In the genomic region with DNA sequence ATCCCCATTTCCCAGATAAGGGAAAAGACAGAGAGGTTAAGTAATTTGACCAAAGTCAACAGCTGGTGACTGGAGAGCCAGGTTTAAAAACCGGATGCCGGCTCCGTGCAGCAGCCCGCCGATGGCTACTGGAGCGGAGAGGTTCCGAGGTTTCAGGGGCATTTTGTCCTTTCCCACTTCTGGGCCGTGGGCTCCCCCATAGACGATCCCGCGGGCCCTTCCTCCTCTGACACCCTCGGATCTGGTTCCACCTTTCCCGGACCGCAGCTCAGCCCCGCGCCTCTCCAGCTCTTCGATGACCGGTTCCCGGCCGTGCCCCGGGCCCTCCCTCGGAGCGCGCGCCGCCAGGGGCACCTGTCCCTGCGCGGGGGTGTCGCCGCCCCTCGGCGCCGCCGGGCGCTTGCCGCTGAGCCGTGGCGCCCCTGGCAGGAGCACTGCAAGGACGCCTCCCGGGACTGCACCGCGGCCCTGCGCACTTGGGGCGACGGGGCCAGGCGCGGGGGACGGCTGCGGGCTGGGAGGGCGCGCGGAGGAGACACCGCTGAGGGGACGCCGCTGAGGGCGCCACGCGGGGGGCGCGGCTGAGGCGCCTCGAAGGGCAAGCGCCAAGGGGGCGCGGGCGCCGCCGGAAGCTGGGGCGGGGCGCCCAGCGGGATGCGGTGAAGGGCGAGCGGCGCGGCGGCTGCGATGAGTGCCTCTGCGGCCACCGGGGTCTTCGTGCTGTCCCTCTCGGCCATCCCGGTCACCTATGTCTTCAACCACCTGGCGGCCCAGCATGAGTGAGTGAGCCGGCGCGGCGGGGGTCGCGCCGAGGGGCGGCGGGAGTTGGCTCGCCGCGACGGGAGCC, we compare ENCODE assay signal across 8 cellular contexts. TPM values are rescaled to one million over a fixed set of nuclear protein-coding genes. Genes with fewer than 3 reads are reported as not detected.
DNase-seq lines count a peak whose midpoint lies in the region; ATAC-seq and TF ChIP-seq lines count a peak whose summit lies in the region.

Gene TM6SF1, plus strand, starts transcription at position 652 of the 847 bp plus-strand sequence. Its CDS starts 36 bp downstream, at position 688.

- peak within 1 kb of the TSS; percentile 93 for H3K4me3 Mint-ChIP-seq in activated CD8-positive, alpha-beta memory T cell treated with anti-CD3 and anti-CD28 coated beads, Interleukin-2, amount 10 ng/mL, durations not matched to agents 7 days and 5 days

- peaks cover 18% of the 10 kb centered on the region for H3K36me3 Mint-ChIP-seq in activated CD8-positive, alpha-beta memory T cell treated with anti-CD3 and anti-CD28 coated beads, Interleukin-2, amount 10 ng/mL, durations not matched to agents 7 days and 5 days

- peak within 1 kb of the TSS; percentile 76 for H2AFZ ChIP-seq in neuron (ENCODE audit: low read depth, low read length)

- DNase-seq in GM03348 (ENCODE audit: low spot score) (peak; percentile 33), fibroblast of villous mesenchyme (ENCODE audit: low read depth) (no peak), NCI-H1048 (lab: John Stamatoyannopoulos, UW) (no peak), GM19240 (ENCODE audit: insufficient read length, low spot score) (no peak)
- DNase-seq in activated CD8-positive, alpha-beta memory T cell treated with anti-CD3 and anti-CD28 coated beads, Interleukin-2, amount 10 ng/mL, durations not matched to agents 7 days and 5 days: peak; percentile 54

- H3K9me3 ChIP-seq in neuron (ENCODE audit: low read length): no peaks in the 10 kb centered on the region

- H3K27me3 Mint-ChIP-seq in activated CD8-positive, alpha-beta memory T cell treated with anti-CD3 and anti-CD28 coated beads, Interleukin-2, amount 10 ng/mL, durations not matched to agents 7 days and 5 days: peaks cover 33% of the 10 kb centered on the region

- peak within 1 kb of the TSS; percentile 89 for H3K27ac Mint-ChIP-seq in activated CD8-positive, alpha-beta memory T cell treated with anti-CD3 and anti-CD28 coated beads, Interleukin-2, amount 10 ng/mL, durations not matched to agents 7 days and 5 days

- peaks cover 34% of the 10 kb centered on the region for H3K4me1 Mint-ChIP-seq in activated CD8-positive, alpha-beta memory T cell treated with anti-CD3 and anti-CD28 coated beads, Interleukin-2, amount 10 ng/mL, durations not matched to agents 7 days and 5 days

- peaks cover 3% of the 10 kb centered on the region for H3K9me3 Mint-ChIP-seq in activated CD8-positive, alpha-beta memory T cell treated with anti-CD3 and anti-CD28 coated beads, Interleukin-2, amount 10 ng/mL, durations not matched to agents 7 days and 5 days (ENCODE audit: low read depth)

- peak; percentile 38 for ATAC-seq in HG02610 (IDR thresholded peaks at IDR 0.05; ENCODE audit: unreplicated experiment)
- ATAC-seq in activated CD8-positive, alpha-beta memory T cell treated with anti-CD3 and anti-CD28 coated beads, Interleukin-2, amount 10 ng/mL, durations not matched to agents 7 days and 5 days: peak; percentile 68
- ATAC-seq in GM18873 (IDR thresholded peaks at IDR 0.05; ENCODE audit: low FRiP score, unreplicated experiment): no peak

- H3K36me3 ChIP-seq in neuron (ENCODE audit: insufficient read depth, low read length): no peaks in the 10 kb centered on the region

- H3K4me3 ChIP-seq in fibroblast of villous mesenchyme (ENCODE audit: low read depth, low read length): peak within 1 kb of the TSS; percentile 62
- peak within 1 kb of the TSS; percentile 37 for H3K4me3 ChIP-seq in neuron (ENCODE audit: low read length)

- CTCF ChIA-PET in activated CD8-positive, alpha-beta memory T cell treated with anti-CD3 and anti-CD28 coated beads, Interleukin-2, amount 10 ng/mL, durations not matched to agents 7 days and 5 days (lab: Charles Lee): interaction anchor here (1.2 to 3.7 kb wide), 3 partner anchors 10 to 101 kb away, joined by 4 to 11 read pairs (median 8); partner anchors contain the start of genes C15orf40 and HDGFL3

- no peak for TF ChIP-seq CTCF in fibroblast of villous mesenchyme (IDR thresholded peaks at IDR 0.05; ENCODE audit: insufficient read depth, low read depth, low read length)

- H3K4me1 ChIP-seq in neuron (ENCODE audit: insufficient read depth, low read length): peaks cover 3% of the 10 kb centered on the region

- peaks cover 13% of the 10 kb centered on the region for H3K27me3 ChIP-seq in neuron (ENCODE audit: insufficient read depth, low read length)

RNA-seq across cellular contexts. Expression of gene TM6SF1, which starts in this region (rescaled TPM):
- 10 to 100 TPM; 13.3 to 22.4 TPM for total RNA-seq in activated CD8-positive, alpha-beta memory T cell treated with anti-CD3 and anti-CD28 coated beads, Interleukin-2, amount 10 ng/mL, durations not matched to agents 7 days and 5 days
- total RNA-seq in fibroblast of villous mesenchyme: 1.7 and 2.6 TPM in 2 replicates

Comparison
In these comparisons a context has a peak if more than half of its experiments do, and no peak if none do; other contexts are left out.
1. DNase-seq: peak in GM03348 (single experiment) and activated CD8-positive, alpha-beta memory T cell treated with anti-CD3 and anti-CD28 coated beads, Interleukin-2, amount 10 ng/mL, durations not matched to agents 7 days and 5 days (single experiment); none in fibroblast of villous mesenchyme (single experiment), NCI-H1048 (single experiment) and GM19240 (single experiment).